11 cellular contexts compared by ENCODE assay signal in genomic region chr9:93083592-93084470, GRCh38. TPM values are rescaled to one million over a fixed set of nuclear protein-coding genes. Genes with fewer than 3 reads are reported as not detected.
DNase-seq lines count a peak whose midpoint lies in the region; ATAC-seq, FAIRE-seq and TF ChIP-seq lines count a peak whose summit lies in the region.
"Had no signal": no experiment of that assay in that cellular context is flagged by ENCODE, and none has a peak within 500 bp of the region (broad histone marks: within the 10 kb centered on the region; RNA-seq: fewer than 3 reads in every experiment).

No MANE protein-coding gene starts in this region.

- BruUV-seq in HepG2 (replicated peaks; lab: Mats Ljungman, UMichigan) = no TSS peak

- no peak for FAIRE-seq in HepG2 (lab: Jason Lieb, UNC)

- TF ChIP-seq POLR2A in HepG2 (IDR thresholded peaks at IDR 0.05; ENCODE audit: insufficient read depth in 1 of 2, low read depth in 2 of 2, low read length in 2 of 2) (no peak), testis (IDR thresholded peaks at IDR 0.05) (no peak)

- no peaks in the 10 kb centered on the region for H3K36me3 ChIP-seq in right atrium auricular region
- H3K36me3 ChIP-seq in HepG2 (replicated peaks in 1 of 2; ENCODE audit: control insufficient read depth in 1 of 2, insufficient read depth in 2 of 2, low read length in 2 of 2) = no peaks in the 10 kb centered on the region
- H3K36me3 ChIP-seq in testis (ENCODE audit: low read depth, missing control alignments) = no peaks in the 10 kb centered on the region

- H3K9ac ChIP-seq in HepG2 (ENCODE audit: insufficient read depth, low read depth, low read length) = no peak overlapping the region

- TF ChIP-seq RAD21 in HepG2 (CRISPR knock-in tag; IDR thresholded peaks at IDR 0.05) = no peak

- CTCF ChIA-PET in HepG2 (lab: Yijun Ruan, JAX; ENCODE audit: low intra/inter-chr PET ratio, low total read pairs) = no interaction called here

- 68% methylated on average over 5 of the region's 8 CpGs for WGBS in HepG2 (ENCODE audit: low lambda C conversion rate)
- WGBS in testis, 2 donors = 83% methylated on average over 5 to 8 of the region's 8 CpGs

- no peaks in the 10 kb centered on the region for H3K4me1 ChIP-seq in right atrium auricular region
- peaks cover 8% of the 10 kb centered on the region for H3K4me1 ChIP-seq in HepG2 (ENCODE audit: insufficient read depth, low read length)
- no peaks in the 10 kb centered on the region for H3K4me1 ChIP-seq in testis

- no peaks in the 10 kb centered on the region for H3K27me3 Mint-ChIP-seq in activated T-cell treated with anti-CD3 and anti-CD28 coated beads, Interleukin-2, amount 50 U/mL, for 72 hours (ENCODE audit: low read depth)

- H3K27ac Mint-ChIP-seq in activated T-cell treated with anti-CD3 and anti-CD28 coated beads, Interleukin-2, amount 50 U/mL, for 72 hours = peak overlapping the region; percentile 90

- no peak overlapping the region for H2AFZ ChIP-seq in HepG2 (ENCODE audit: low read length)

- H3K4me3 ChIP-seq in right atrium auricular region (no peak overlapping the region), HepG2 (replicated peaks in 1 of 3; ENCODE audit: insufficient read depth in 1 of 3, low read depth in 2 of 3, low read length in 3 of 3) (no peak overlapping the region), testis (no peak overlapping the region)

- intact Hi-C loops in Right ventricle myocardium inferior (cut with DNase I) (no loop called here), HepG2 (cut with micrococcal nuclease; ENCODE audit: unreplicated experiment) (no loop called here), testis (cut with DNase I; ENCODE audit: low total_unique reads) (no loop called here)

- POLR2A ChIA-PET in HepG2 (lab: Yijun Ruan, JAX) = interaction anchor here (0.6 kb wide), 2 partner anchors 10 to 12 kb away, joined by 3 to 4 read pairs; no protein-coding TSS in a partner anchor

- peaks cover 0 to 5% of the 10 kb centered on the region in 2 donors for H3K9me3 Mint-ChIP-seq in activated T-cell treated with anti-CD3 and anti-CD28 coated beads, Interleukin-2, amount 50 U/mL, for 72 hours

- ATAC-seq in Right ventricle myocardium inferior (no peak), HepG2 (peak; percentile 18; the same call in 1 of the 3 replicates), GM21360 (IDR thresholded peaks at IDR 0.05; ENCODE audit: unreplicated experiment) (no peak)
- peak; percentile 73 to 83 for ATAC-seq in activated T-cell treated with anti-CD3 and anti-CD28 coated beads, Interleukin-2, amount 50 U/mL, for 72 hours (replicated peaks in 1 of 2)
- ATAC-seq: Panc1 had no signal

- H3K27ac ChIP-seq in right atrium auricular region (no peak overlapping the region), HepG2 (ENCODE audit: extremely low read length, insufficient read depth, low read length) (no peak overlapping the region), testis (no peak overlapping the region)

- H3K27me3 ChIP-seq in right atrium auricular region (no peaks in the 10 kb centered on the region), HepG2 (ENCODE audit: control insufficient read depth in 1 of 2, insufficient read depth in 2 of 2, low read length in 2 of 2) (no peaks in the 10 kb centered on the region; a peak in 1 of 5 replicates), testis (no peaks in the 10 kb centered on the region)

- H3K4me3 Mint-ChIP-seq in activated T-cell treated with anti-CD3 and anti-CD28 coated beads, Interleukin-2, amount 50 U/mL, for 72 hours = peak overlapping the region; percentile 71 to 78

- DNase-seq in Right ventricle myocardium inferior (ENCODE audit: missing footprints) (peak; percentile 14), right atrium auricular region (ENCODE audit: low spot score) (no peak), HepG2 (ENCODE audit: low spot score) (no peak), testis (peak; percentile 1), GM03348 (ENCODE audit: low spot score) (no peak), middle frontal gyrus (ENCODE audit: extremely low spot score, low spot score) (no peak)
- peak; percentile 38 to 54 for DNase-seq in activated T-cell treated with anti-CD3 and anti-CD28 coated beads, Interleukin-2, amount 50 U/mL, for 72 hours
- DNase-seq: NCI-H187 had no signal

- H3K79me2 ChIP-seq in HepG2 (ENCODE audit: insufficient read depth, low read length) = no peaks in the 10 kb centered on the region

- no peaks in the 10 kb centered on the region for H3K9me3 ChIP-seq in right atrium auricular region
- no peaks in the 10 kb centered on the region for H3K9me3 ChIP-seq in HepG2 (ENCODE audit: low read length)
- H3K9me3 ChIP-seq in testis = no peaks in the 10 kb centered on the region

- peaks cover 49% of the 10 kb centered on the region for H3K4me1 Mint-ChIP-seq in activated T-cell treated with anti-CD3 and anti-CD28 coated beads, Interleukin-2, amount 50 U/mL, for 72 hours (ENCODE audit: low read depth)

- H3K4me2 ChIP-seq in HepG2 (ENCODE audit: low read depth, low read length) = no peak overlapping the region

- H4K20me1 ChIP-seq in HepG2 (ENCODE audit: insufficient read depth, low read length) = no peaks in the 10 kb centered on the region

- in situ Hi-C loops in HepG2 (cut with HindIII; ENCODE audit: extremely low pct_ligation_motif_present, low pct_unique_long_range_greater_than_20kb) = no loop called here

- peaks cover 19 to 41% of the 10 kb centered on the region in 2 donors for H3K36me3 Mint-ChIP-seq in activated T-cell treated with anti-CD3 and anti-CD28 coated beads, Interleukin-2, amount 50 U/mL, for 72 hours (ENCODE audit: insufficient read depth in 2 of 2)

- no peak for TF ChIP-seq CTCF in right atrium auricular region (IDR thresholded peaks at IDR 0.05)
- TF ChIP-seq CTCF in HepG2 (CRISPR knock-in tag; IDR thresholded peaks at IDR 0.05) = no peak
- TF ChIP-seq CTCF in testis (IDR thresholded peaks at IDR 0.05) = no peak

- no peak for TF ChIP-seq EP300 in HepG2 (IDR thresholded peaks at IDR 0.05; ENCODE audit: low read depth in 2 of 2, low read length in 2 of 2)
- no peak for TF ChIP-seq EP300 in HepG2 (CRISPR knock-in tag; IDR thresholded peaks at IDR 0.05; ENCODE audit: borderline replicate concordance)

RNA-seq across cellular contexts. Expression of gene CARD19, which starts 12.2 kb away (rescaled TPM):
- 27.1 TPM for total RNA-seq in Right ventricle myocardium inferior
- total RNA-seq in right atrium auricular region = 10 to 100 TPM; 21.2 to 46.8 TPM
- total RNA-seq in activated T-cell treated with anti-CD3 and anti-CD28 coated beads, Interleukin-2, amount 50 U/mL, for 72 hours = 10 to 100 TPM; 65.7 to 70.0 TPM
- 15.2 and 18.4 TPM in 2 replicates for total RNA-seq in HepG2 (2016; rRNA removed; fragmentation: Illumina TruSeq; extraction: Trizol)
- total RNA-seq in HepG2 (2016; cell fraction: cytosol; rRNA removed; fragmentation: Illumina TruSeq; extraction: Trizol; ENCODE audit: low read depth) = 15.8 and 20.2 TPM in 2 replicates
- 18.6 and 20.5 TPM in 2 replicates for total RNA-seq in HepG2 (2016; cell fraction: insoluble cytoplasmic fraction; rRNA removed; fragmentation: Illumina TruSeq; extraction: Trizol)
- 17.3 and 29.5 TPM in 2 replicates for total RNA-seq in HepG2 (2016; cell fraction: membrane; rRNA removed; fragmentation: Illumina TruSeq; extraction: Trizol)
- total RNA-seq in HepG2 (2016; cell fraction: nucleus; rRNA removed; fragmentation: Illumina TruSeq; extraction: Trizol) = 8.3 and 12.2 TPM in 2 replicates
- polyA plus RNA-seq in HepG2 (2011; rRNA removed) = 47.2 and 62.0 TPM in 2 replicates
- polyA plus RNA-seq in HepG2 (2011; cell fraction: cytosol; rRNA removed) = 33.8 and 73.1 TPM in 2 replicates
- 101 and 106 TPM in 2 replicates for polyA plus RNA-seq in HepG2 (2011; cell fraction: nucleus; rRNA removed)
- 14.6 TPM in 2 replicates for polyA plus RNA-seq in HepG2 (2012)
- 16.0 and 27.0 TPM in 2 replicates for polyA plus RNA-seq in HepG2 (2016; cell fraction: cytosol; fragmentation: Illumina TruSeq; extraction: Trizol; ENCODE audit: low read depth)
- polyA plus RNA-seq in HepG2 (2016; cell fraction: insoluble cytoplasmic fraction; fragmentation: Illumina TruSeq; extraction: Trizol; ENCODE audit: low read depth) = 14.7 and 18.5 TPM in 2 replicates
- polyA plus RNA-seq in HepG2 (2016; cell fraction: membrane; fragmentation: Illumina TruSeq; extraction: Trizol; ENCODE audit: low read depth) = 13.4 and 18.5 TPM in 2 replicates
- polyA plus RNA-seq in HepG2 (2016; cell fraction: nucleus; fragmentation: Illumina TruSeq; extraction: Trizol; ENCODE audit: insufficient read depth, low read depth) = 25.1 and 25.9 TPM in 2 replicates
- polyA minus RNA-seq in HepG2 (2011; rRNA and poly(A)+ RNA removed; ENCODE audit: low replicate concordance) = 11.5 and 28.1 TPM in 2 replicates
- 14.0 and 17.6 TPM in 2 replicates for polyA minus RNA-seq in HepG2 (2011; cell fraction: cytosol; rRNA and poly(A)+ RNA removed)
- 11.3 and 12.8 TPM in 2 replicates for polyA minus RNA-seq in HepG2 (2011; cell fraction: nucleus; rRNA and poly(A)+ RNA removed)
- total RNA-seq in testis = 100 to 1,000 TPM; 138 to 147 TPM
- polyA plus RNA-seq in testis (ENCODE audit: insufficient read depth, low read depth, low replicate concordance) = 99.4 TPM

RNA-seq across cellular contexts. Expression of gene SUSD3, which starts 25.3 kb away (rescaled TPM):
- 1.7 TPM for total RNA-seq in Right ventricle myocardium inferior
- 10 to 100 TPM in 1 of 2 donors, 1 to 10 TPM in 1; 1.6 to 11.8 TPM for total RNA-seq in right atrium auricular region
- 10 to 100 TPM; 53.1 to 56.8 TPM for total RNA-seq in activated T-cell treated with anti-CD3 and anti-CD28 coated beads, Interleukin-2, amount 50 U/mL, for 72 hours
- total RNA-seq in HepG2 (2016; rRNA removed; fragmentation: Illumina TruSeq; extraction: Trizol) = 6.0 and 7.0 TPM in 2 replicates
- total RNA-seq in HepG2 (2016; cell fraction: cytosol; rRNA removed; fragmentation: Illumina TruSeq; extraction: Trizol; ENCODE audit: low read depth) = 10.2 and 12.4 TPM in 2 replicates
- total RNA-seq in HepG2 (2016; cell fraction: insoluble cytoplasmic fraction; rRNA removed; fragmentation: Illumina TruSeq; extraction: Trizol) = 6.3 and 8.8 TPM in 2 replicates
- total RNA-seq in HepG2 (2016; cell fraction: membrane; rRNA removed; fragmentation: Illumina TruSeq; extraction: Trizol) = 10.0 and 14.6 TPM in 2 replicates
- 4.9 and 5.2 TPM in 2 replicates for total RNA-seq in HepG2 (2016; cell fraction: nucleus; rRNA removed; fragmentation: Illumina TruSeq; extraction: Trizol)
- polyA plus RNA-seq in HepG2 (2011; rRNA removed) = 9.1 and 11.7 TPM in 2 replicates
- 6.2 and 9.7 TPM in 2 replicates for polyA plus RNA-seq in HepG2 (2011; cell fraction: cytosol; rRNA removed)
- 4.6 and 5.9 TPM in 2 replicates for polyA plus RNA-seq in HepG2 (2011; cell fraction: nucleus; rRNA removed)
- polyA plus RNA-seq in HepG2 (2012) = 4.2 and 5.4 TPM in 2 replicates
- polyA plus RNA-seq in HepG2 (2016; cell fraction: cytosol; fragmentation: Illumina TruSeq; extraction: Trizol; ENCODE audit: low read depth) = 12.5 and 16.5 TPM in 2 replicates
- 5.3 and 7.1 TPM in 2 replicates for polyA plus RNA-seq in HepG2 (2016; cell fraction: insoluble cytoplasmic fraction; fragmentation: Illumina TruSeq; extraction: Trizol; ENCODE audit: low read depth)
- 12.6 and 14.6 TPM in 2 replicates for polyA plus RNA-seq in HepG2 (2016; cell fraction: membrane; fragmentation: Illumina TruSeq; extraction: Trizol; ENCODE audit: low read depth)
- polyA plus RNA-seq in HepG2 (2016; cell fraction: nucleus; fragmentation: Illumina TruSeq; extraction: Trizol; ENCODE audit: insufficient read depth, low read depth) = 9.7 and 10.7 TPM in 2 replicates
- polyA minus RNA-seq in HepG2 (2011; rRNA and poly(A)+ RNA removed; ENCODE audit: low replicate concordance) = 7.9 TPM in 1 of 2 replicates, not detected in the other
- 1.8 and 2.8 TPM in 2 replicates for polyA minus RNA-seq in HepG2 (2011; cell fraction: cytosol; rRNA and poly(A)+ RNA removed)
- polyA minus RNA-seq in HepG2 (2011; cell fraction: nucleus; rRNA and poly(A)+ RNA removed) = 0.90 and 0.99 TPM in 2 replicates
- 100 to 1,000 TPM; 282 to 537 TPM for total RNA-seq in testis
- polyA plus RNA-seq in testis (ENCODE audit: insufficient read depth, low read depth, low replicate concordance) = 172 TPM
- total RNA-seq: HT1080 had no signal

RNA-seq across cellular contexts. Expression of gene NINJ1, which starts 50.2 kb away (rescaled TPM):
- total RNA-seq in Right ventricle myocardium inferior = 55.5 TPM
- total RNA-seq in right atrium auricular region = 10 to 100 TPM; 65.5 to 89.4 TPM
- 100 to 1,000 TPM; 121 to 124 TPM for total RNA-seq in activated T-cell treated with anti-CD3 and anti-CD28 coated beads, Interleukin-2, amount 50 U/mL, for 72 hours
- total RNA-seq in HepG2 (2016; rRNA removed; fragmentation: Illumina TruSeq; extraction: Trizol) = 77.1 and 92.1 TPM in 2 replicates
- total RNA-seq in HepG2 (2016; cell fraction: cytosol; rRNA removed; fragmentation: Illumina TruSeq; extraction: Trizol; ENCODE audit: low read depth) = 104 and 127 TPM in 2 replicates
- 66.8 and 94.8 TPM in 2 replicates for total RNA-seq in HepG2 (2016; cell fraction: insoluble cytoplasmic fraction; rRNA removed; fragmentation: Illumina TruSeq; extraction: Trizol)
- 149 and 180 TPM in 2 replicates for total RNA-seq in HepG2 (2016; cell fraction: membrane; rRNA removed; fragmentation: Illumina TruSeq; extraction: Trizol)
- total RNA-seq in HepG2 (2016; cell fraction: nucleus; rRNA removed; fragmentation: Illumina TruSeq; extraction: Trizol) = 48.9 and 58.7 TPM in 2 replicates
- polyA plus RNA-seq in HepG2 (2011; rRNA removed) = 81.2 and 109 TPM in 2 replicates
- 83.2 and 110 TPM in 2 replicates for polyA plus RNA-seq in HepG2 (2011; cell fraction: cytosol; rRNA removed)
- 62.3 and 83.6 TPM in 2 replicates for polyA plus RNA-seq in HepG2 (2011; cell fraction: nucleus; rRNA removed)
- 77.3 and 145 TPM in 2 replicates for polyA plus RNA-seq in HepG2 (2012)
- 196 and 226 TPM in 2 replicates for polyA plus RNA-seq in HepG2 (2016; cell fraction: cytosol; fragmentation: Illumina TruSeq; extraction: Trizol; ENCODE audit: low read depth)
- 104 and 130 TPM in 2 replicates for polyA plus RNA-seq in HepG2 (2016; cell fraction: insoluble cytoplasmic fraction; fragmentation: Illumina TruSeq; extraction: Trizol; ENCODE audit: low read depth)
- 235 and 242 TPM in 2 replicates for polyA plus RNA-seq in HepG2 (2016; cell fraction: membrane; fragmentation: Illumina TruSeq; extraction: Trizol; ENCODE audit: low read depth)
- 122 and 127 TPM in 2 replicates for polyA plus RNA-seq in HepG2 (2016; cell fraction: nucleus; fragmentation: Illumina TruSeq; extraction: Trizol; ENCODE audit: insufficient read depth, low read depth)
- polyA minus RNA-seq in HepG2 (2011; rRNA and poly(A)+ RNA removed; ENCODE audit: low replicate concordance) = 22.5 and 101 TPM in 2 replicates
- polyA minus RNA-seq in HepG2 (2011; cell fraction: cytosol; rRNA and poly(A)+ RNA removed) = 26.1 and 26.7 TPM in 2 replicates
- 17.8 and 21.8 TPM in 2 replicates for polyA minus RNA-seq in HepG2 (2011; cell fraction: nucleus; rRNA and poly(A)+ RNA removed)
- 100 to 1,000 TPM; 148 to 152 TPM for total RNA-seq in testis
- polyA plus RNA-seq in testis (ENCODE audit: insufficient read depth, low read depth, low replicate concordance) = 99.3 TPM

Comparison
In these comparisons a context has a peak if more than half of its experiments do, and no peak if none do; other contexts are left out.
1. DNase-seq: peak in Right ventricle myocardium inferior (single experiment), activated T-cell treated with anti-CD3 and anti-CD28 coated beads, Interleukin-2, amount 50 U/mL, for 72 hours (2 of 2) and testis (single experiment); none in right atrium auricular region (single experiment), HepG2 (single experiment), GM03348 (single experiment) and middle frontal gyrus (single experiment).
2. ATAC-seq: peak in activated T-cell treated with anti-CD3 and anti-CD28 coated beads, Interleukin-2, amount 50 U/mL, for 72 hours (2 of 2) and HepG2 (single experiment); none in Right ventricle myocardium inferior (single experiment) and GM21360 (single experiment).
3. RNA of gene SUSD3, which starts 25.3 kb away (total RNA-seq): 282 to 537 TPM in testis; 53.1 to 56.8 TPM in activated T-cell treated with anti-CD3 and anti-CD28 coated beads, Interleukin-2, amount 50 U/mL, for 72 hours, 1.6 to 11.8 TPM in right atrium auricular region, 4.9 to 14.6 TPM in HepG2 and 1.7 TPM in Right ventricle myocardium inferior (single experiment); every median in the first group is over 4 times any median in the second.